Comparison of ENCODE assay signal across 1 cellular context in the genomic region with DNA sequence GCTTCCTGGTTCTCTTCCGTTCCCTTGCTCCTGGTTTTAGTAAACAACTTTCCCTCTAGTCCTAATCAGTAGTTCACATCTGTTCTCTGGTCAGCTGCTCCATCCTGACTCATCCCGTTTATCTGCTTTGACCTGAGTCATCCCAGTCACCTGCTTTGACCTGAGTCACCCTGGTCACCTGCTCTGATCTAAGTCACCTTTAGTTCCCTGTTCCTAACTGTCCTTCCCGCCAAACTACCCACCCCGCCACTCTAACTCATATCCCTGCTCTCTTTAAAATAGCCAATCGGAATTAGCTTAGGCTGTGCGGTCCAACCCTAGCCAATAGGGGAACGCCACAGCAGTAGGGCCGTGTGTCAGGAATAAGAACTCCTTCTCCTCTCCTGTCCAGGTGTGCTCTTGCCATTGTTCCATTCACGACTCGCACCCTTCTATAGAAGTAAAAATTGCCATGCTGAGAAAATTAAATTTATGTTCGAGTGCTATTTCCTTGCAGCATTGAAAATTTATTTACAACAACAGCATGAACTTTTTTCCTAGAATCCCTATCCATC.
TF ChIP-seq lines count a peak whose summit lies in the region.

No MANE protein-coding gene starts in this region.

TF ChIP-seq in K562, 482 proteins besides CTCF, POLR2A, EP300 and RAD21 (continued from another document and continues in another):
- TF ChIP-seq, protein P1, sequence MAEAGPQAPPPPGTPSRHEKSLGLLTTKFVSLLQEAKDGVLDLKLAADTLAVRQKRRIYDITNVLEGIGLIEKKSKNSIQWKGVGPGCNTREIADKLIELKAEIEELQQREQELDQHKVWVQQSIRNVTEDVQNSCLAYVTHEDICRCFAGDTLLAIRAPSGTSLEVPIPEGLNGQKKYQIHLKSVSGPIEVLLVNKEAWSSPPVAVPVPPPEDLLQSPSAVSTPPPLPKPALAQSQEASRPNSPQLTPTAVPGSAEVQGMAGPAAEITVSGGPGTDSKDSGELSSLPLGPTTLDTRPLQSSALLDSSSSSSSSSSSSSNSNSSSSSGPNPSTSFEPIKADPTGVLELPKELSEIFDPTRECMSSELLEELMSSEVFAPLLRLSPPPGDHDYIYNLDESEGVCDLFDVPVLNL (CRISPR knock-in tag; IDR thresholded peaks at IDR 0.05; ENCODE audit: low read depth): no peak
- TF ChIP-seq ZNF707 (CRISPR knock-in tag; conservative IDR thresholded peaks at IDR 0.05) (no peak), GATA2 (CRISPR knock-in tag; IDR thresholded peaks at IDR 0.05) (no peak; the same call in 1 of the 2 replicates), RUNX1 (IDR thresholded peaks at IDR 0.05; ENCODE audit: low read depth) (no peak), TSC22D4 (tag; IDR thresholded peaks at IDR 0.05) (no peak), GTF2F1 (IDR thresholded peaks at IDR 0.05; ENCODE audit: low read depth, low read length) (no peak), FOXM1 (IDR thresholded peaks at IDR 0.05; ENCODE audit: low read depth) (peak; percentile 98), FOXM1 (CRISPR knock-in tag; IDR thresholded peaks at IDR 0.05; ENCODE audit: low read depth) (peak; percentile 18; the same call in 1 of the 2 replicates), SRF (CRISPR knock-in tag; IDR thresholded peaks at IDR 0.05) (no peak), SMARCA5 (IDR thresholded peaks at IDR 0.05) (no peak), COPS2 (conservative IDR thresholded peaks at IDR 0.05) (no peak), CHCHD3 (CRISPR knock-in tag; IDR thresholded peaks at IDR 0.05) (no peak), XRCC4 (IDR thresholded peaks at IDR 0.05; ENCODE audit: extremely low read depth, insufficient read depth, insufficient read length) (no peak), ZNF766 (CRISPR knock-in tag; conservative IDR thresholded peaks at IDR 0.05) (peak; percentile 69; the same call in 1 of the 2 replicates), CREM (IDR thresholded peaks at IDR 0.05; ENCODE audit: low read depth) (peak; percentile 64), MTA2 (IDR thresholded peaks at IDR 0.05; ENCODE audit: low read depth) (peak; percentile 88), SIN3A (IDR thresholded peaks at IDR 0.05; ENCODE audit: borderline replicate concordance in 2 of 2, control insufficient read depth in 1 of 2, low read depth in 2 of 2, low read length in 2 of 2) (no peak), ZNF76 (CRISPR knock-in tag; IDR thresholded peaks at IDR 0.05; ENCODE audit: borderline replicate concordance) (0 out of 2 replicates have a peak, but pooled peaks have one; percentile 15), CHD2 (IDR thresholded peaks at IDR 0.05; ENCODE audit: low read depth, low read length) (no peak), ZNF224 (CRISPR knock-in tag; IDR thresholded peaks at IDR 0.05) (no peak), POLR2G (IDR thresholded peaks at IDR 0.05; ENCODE audit: low read depth, low read length) (no peak), NCOA2 (IDR thresholded peaks at IDR 0.05; ENCODE audit: partially characterized antibody in 2 of 2) (peak in 1 of 2 experiments; percentile 23), GABPA (tag; conservative IDR thresholded peaks at IDR 0.05; ENCODE audit: low read depth) (0 out of 2 replicates have a peak, but pooled peaks have one; percentile 46)
- TF ChIP-seq, protein P2, sequence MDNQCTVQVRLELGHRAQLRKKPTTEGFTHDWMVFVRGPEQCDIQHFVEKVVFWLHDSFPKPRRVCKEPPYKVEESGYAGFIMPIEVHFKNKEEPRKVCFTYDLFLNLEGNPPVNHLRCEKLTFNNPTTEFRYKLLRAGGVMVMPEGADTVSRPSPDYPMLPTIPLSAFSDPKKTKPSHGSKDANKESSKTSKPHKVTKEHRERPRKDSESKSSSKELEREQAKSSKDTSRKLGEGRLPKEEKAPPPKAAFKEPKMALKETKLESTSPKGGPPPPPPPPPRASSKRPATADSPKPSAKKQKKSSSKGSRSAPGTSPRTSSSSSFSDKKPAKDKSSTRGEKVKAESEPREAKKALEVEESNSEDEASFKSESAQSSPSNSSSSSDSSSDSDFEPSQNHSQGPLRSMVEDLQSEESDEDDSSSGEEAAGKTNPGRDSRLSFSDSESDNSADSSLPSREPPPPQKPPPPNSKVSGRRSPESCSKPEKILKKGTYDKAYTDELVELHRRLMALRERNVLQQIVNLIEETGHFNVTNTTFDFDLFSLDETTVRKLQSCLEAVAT (IDR thresholded peaks at IDR 0.05): peak in 1 of 2 experiments; percentile 44; a peak in 2 of 4 replicates
- TF ChIP-seq, protein P3, sequence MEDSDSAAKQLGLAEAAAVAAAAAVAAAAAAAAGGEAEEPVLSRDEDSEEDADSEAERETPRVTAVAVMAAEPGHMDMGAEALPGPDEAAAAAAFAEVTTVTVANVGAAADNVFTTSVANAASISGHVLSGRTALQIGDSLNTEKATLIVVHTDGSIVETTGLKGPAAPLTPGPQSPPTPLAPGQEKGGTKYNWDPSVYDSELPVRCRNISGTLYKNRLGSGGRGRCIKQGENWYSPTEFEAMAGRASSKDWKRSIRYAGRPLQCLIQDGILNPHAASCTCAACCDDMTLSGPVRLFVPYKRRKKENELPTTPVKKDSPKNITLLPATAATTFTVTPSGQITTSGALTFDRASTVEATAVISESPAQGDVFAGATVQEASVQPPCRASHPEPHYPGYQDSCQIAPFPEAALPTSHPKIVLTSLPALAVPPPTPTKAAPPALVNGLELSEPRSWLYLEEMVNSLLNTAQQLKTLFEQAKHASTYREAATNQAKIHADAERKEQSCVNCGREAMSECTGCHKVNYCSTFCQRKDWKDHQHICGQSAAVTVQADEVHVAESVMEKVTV (CRISPR knock-in tag; IDR thresholded peaks at IDR 0.05): no peak
- TF ChIP-seq, protein P4, sequence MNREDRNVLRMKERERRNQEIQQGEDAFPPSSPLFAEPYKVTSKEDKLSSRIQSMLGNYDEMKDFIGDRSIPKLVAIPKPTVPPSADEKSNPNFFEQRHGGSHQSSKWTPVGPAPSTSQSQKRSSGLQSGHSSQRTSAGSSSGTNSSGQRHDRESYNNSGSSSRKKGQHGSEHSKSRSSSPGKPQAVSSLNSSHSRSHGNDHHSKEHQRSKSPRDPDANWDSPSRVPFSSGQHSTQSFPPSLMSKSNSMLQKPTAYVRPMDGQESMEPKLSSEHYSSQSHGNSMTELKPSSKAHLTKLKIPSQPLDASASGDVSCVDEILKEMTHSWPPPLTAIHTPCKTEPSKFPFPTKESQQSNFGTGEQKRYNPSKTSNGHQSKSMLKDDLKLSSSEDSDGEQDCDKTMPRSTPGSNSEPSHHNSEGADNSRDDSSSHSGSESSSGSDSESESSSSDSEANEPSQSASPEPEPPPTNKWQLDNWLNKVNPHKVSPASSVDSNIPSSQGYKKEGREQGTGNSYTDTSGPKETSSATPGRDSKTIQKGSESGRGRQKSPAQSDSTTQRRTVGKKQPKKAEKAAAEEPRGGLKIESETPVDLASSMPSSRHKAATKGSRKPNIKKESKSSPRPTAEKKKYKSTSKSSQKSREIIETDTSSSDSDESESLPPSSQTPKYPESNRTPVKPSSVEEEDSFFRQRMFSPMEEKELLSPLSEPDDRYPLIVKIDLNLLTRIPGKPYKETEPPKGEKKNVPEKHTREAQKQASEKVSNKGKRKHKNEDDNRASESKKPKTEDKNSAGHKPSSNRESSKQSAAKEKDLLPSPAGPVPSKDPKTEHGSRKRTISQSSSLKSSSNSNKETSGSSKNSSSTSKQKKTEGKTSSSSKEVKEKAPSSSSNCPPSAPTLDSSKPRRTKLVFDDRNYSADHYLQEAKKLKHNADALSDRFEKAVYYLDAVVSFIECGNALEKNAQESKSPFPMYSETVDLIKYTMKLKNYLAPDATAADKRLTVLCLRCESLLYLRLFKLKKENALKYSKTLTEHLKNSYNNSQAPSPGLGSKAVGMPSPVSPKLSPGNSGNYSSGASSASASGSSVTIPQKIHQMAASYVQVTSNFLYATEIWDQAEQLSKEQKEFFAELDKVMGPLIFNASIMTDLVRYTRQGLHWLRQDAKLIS (CRISPR knock-in tag; IDR thresholded peaks at IDR 0.05): peak; percentile 41; the same call in 1 of the 2 replicates
- TF ChIP-seq, protein P5, sequence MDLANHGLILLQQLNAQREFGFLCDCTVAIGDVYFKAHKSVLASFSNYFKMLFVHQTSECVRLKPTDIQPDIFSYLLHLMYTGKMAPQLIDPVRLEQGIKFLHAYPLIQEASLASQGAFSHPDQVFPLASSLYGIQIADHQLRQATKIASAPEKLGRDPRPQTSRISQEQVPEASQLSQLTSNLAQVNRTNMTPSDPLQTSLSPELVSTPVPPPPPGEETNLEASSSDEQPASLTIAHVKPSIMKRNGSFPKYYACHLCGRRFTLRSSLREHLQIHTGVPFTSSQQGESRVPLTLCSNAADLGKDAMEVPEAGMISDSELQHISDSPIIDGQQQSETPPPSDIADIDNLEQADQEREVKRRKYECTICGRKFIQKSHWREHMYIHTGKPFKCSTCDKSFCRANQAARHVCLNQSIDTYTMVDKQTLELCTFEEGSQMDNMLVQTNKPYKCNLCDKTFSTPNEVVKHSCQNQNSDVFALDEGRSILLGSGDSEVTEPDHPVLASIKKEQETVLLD (IDR thresholded peaks at IDR 0.05): no peak; the same call in 1 of the 2 replicates
- TF ChIP-seq, protein P6, sequence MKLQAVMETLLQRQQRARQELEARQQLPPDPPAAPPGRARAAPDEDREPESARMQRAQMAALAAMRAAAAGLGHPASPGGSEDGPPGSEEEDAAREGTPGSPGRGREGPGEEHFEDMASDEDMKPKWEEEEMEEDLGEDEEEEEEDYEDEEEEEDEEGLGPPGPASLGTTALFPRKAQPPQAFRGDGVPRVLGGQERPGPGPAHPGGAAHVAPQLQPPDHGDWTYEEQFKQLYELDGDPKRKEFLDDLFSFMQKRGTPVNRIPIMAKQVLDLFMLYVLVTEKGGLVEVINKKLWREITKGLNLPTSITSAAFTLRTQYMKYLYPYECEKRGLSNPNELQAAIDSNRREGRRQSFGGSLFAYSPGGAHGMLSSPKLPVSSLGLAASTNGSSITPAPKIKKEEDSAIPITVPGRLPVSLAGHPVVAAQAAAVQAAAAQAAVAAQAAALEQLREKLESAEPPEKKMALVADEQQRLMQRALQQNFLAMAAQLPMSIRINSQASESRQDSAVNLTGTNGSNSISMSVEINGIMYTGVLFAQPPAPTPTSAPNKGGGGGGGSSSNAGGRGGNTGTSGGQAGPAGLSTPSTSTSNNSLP (IDR thresholded peaks at IDR 0.05; ENCODE audit: borderline replicate concordance, low read depth, low read length): peak; percentile 58; the same call in 1 of the 2 replicates
- TF ChIP-seq, protein P7, sequence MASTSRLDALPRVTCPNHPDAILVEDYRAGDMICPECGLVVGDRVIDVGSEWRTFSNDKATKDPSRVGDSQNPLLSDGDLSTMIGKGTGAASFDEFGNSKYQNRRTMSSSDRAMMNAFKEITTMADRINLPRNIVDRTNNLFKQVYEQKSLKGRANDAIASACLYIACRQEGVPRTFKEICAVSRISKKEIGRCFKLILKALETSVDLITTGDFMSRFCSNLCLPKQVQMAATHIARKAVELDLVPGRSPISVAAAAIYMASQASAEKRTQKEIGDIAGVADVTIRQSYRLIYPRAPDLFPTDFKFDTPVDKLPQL (IDR thresholded peaks at IDR 0.05; ENCODE audit: extremely low read depth, insufficient read length): no peak
- TF ChIP-seq, protein P8, sequence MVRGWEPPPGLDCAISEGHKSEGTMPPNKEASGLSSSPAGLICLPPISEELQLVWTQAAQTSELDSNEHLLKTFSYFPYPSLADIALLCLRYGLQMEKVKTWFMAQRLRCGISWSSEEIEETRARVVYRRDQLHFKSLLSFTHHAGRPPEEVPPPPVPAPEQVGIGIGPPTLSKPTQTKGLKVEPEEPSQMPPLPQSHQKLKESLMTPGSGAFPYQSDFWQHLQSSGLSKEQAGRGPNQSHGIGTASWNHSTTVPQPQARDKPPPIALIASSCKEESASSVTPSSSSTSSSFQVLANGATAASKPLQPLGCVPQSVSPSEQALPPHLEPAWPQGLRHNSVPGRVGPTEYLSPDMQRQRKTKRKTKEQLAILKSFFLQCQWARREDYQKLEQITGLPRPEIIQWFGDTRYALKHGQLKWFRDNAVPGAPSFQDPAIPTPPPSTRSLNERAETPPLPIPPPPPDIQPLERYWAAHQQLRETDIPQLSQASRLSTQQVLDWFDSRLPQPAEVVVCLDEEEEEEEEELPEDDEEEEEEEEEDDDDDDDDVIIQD (CRISPR knock-in tag; IDR thresholded peaks at IDR 0.05): no peak
